Comparison of ENCODE assay signal across 8 cellular contexts in genomic region chr20:45971675-45972499, GRCh38. TPM values are rescaled to one million over a fixed set of nuclear protein-coding genes. Genes with fewer than 3 reads are reported as not detected.
A peak's percentile ranks its signal among the peaks of the same experiment; 100 is the strongest.
DNase-seq lines count a peak whose midpoint lies in the region; ATAC-seq and TF ChIP-seq lines count a peak whose summit lies in the region.

Gene ZNF335, minus strand, starts transcription at chr20:45972203. Its CDS starts 793 bp downstream, at chr20:45971410.

- DNase-seq in GM13977 (ENCODE audit: low spot score) = peak; percentile 99
- DNase-seq in NCI-H1694 (lab: John Stamatoyannopoulos, UW) = peak; percentile 83
- DNase-seq in amniotic stem cell (lab: John Stamatoyannopoulos, UW) = peak; percentile 82
- peak; percentile 96 for DNase-seq in left cardiac atrium
- DNase-seq in progenitor cell of endocrine pancreas (ENCODE audit: low spot score, unreplicated experiment) = peak; percentile 92
- DNase-seq in ureter (ENCODE audit: low spot score) = peak; percentile 95

- H3K27ac Mint-ChIP-seq in T-helper 1 cell treated with Interleukin-12 subunit alpha and Interleukin-12 subunit beta and Interleukin-4 antibody, amounts not matched to agents 30 μg/mL and 1 μg/mL, for 36 hours = peak within 1 kb of the TSS; percentile 100
- H3K27ac Mint-ChIP-seq in progenitor cell of endocrine pancreas = peak within 1 kb of the TSS; percentile 100

- H3K4me1 Mint-ChIP-seq in T-helper 1 cell treated with Interleukin-12 subunit alpha and Interleukin-12 subunit beta and Interleukin-4 antibody, amounts not matched to agents 30 μg/mL and 1 μg/mL, for 36 hours (ENCODE audit: low read depth) = peaks cover 18% of the 10 kb centered on the region
- H3K4me1 Mint-ChIP-seq in progenitor cell of endocrine pancreas (ENCODE audit: low read depth) = peaks cover 9% of the 10 kb centered on the region

- peak within 1 kb of the TSS; percentile 89 for H3K4me3 Mint-ChIP-seq in T-helper 1 cell treated with Interleukin-12 subunit alpha and Interleukin-12 subunit beta and Interleukin-4 antibody, amounts not matched to agents 30 μg/mL and 1 μg/mL, for 36 hours
- H3K4me3 Mint-ChIP-seq in progenitor cell of endocrine pancreas (ENCODE audit: low read depth) = peak within 1 kb of the TSS; percentile 92

- H3K36me3 Mint-ChIP-seq in T-helper 1 cell treated with Interleukin-12 subunit alpha and Interleukin-12 subunit beta and Interleukin-4 antibody, amounts not matched to agents 30 μg/mL and 1 μg/mL, for 36 hours (ENCODE audit: low read depth) = peaks cover 19% of the 10 kb centered on the region
- H3K36me3 Mint-ChIP-seq in progenitor cell of endocrine pancreas (ENCODE audit: insufficient read depth) = peaks cover 2% of the 10 kb centered on the region

- TF ChIP-seq CTCF in GM13977 (IDR thresholded peaks at IDR 0.05; ENCODE audit: extremely low read depth, insufficient read depth, missing control alignments) = no peak
- peak; percentile 17 for TF ChIP-seq CTCF in progenitor cell of endocrine pancreas (IDR thresholded peaks at IDR 0.05; ENCODE audit: unreplicated experiment)

- ATAC-seq in HG02884 (IDR thresholded peaks at IDR 0.05; ENCODE audit: unreplicated experiment) (peak; percentile 66), left cardiac atrium (peak; percentile 95 to 96)

- peaks cover 13% of the 10 kb centered on the region for H3K27me3 Mint-ChIP-seq in T-helper 1 cell treated with Interleukin-12 subunit alpha and Interleukin-12 subunit beta and Interleukin-4 antibody, amounts not matched to agents 30 μg/mL and 1 μg/mL, for 36 hours (ENCODE audit: low read depth)
- H3K27me3 Mint-ChIP-seq in progenitor cell of endocrine pancreas = peaks cover 4% of the 10 kb centered on the region

- no peaks in the 10 kb centered on the region for H3K9me3 Mint-ChIP-seq in T-helper 1 cell treated with Interleukin-12 subunit alpha and Interleukin-12 subunit beta and Interleukin-4 antibody, amounts not matched to agents 30 μg/mL and 1 μg/mL, for 36 hours
- no peaks in the 10 kb centered on the region for H3K9me3 Mint-ChIP-seq in progenitor cell of endocrine pancreas (ENCODE audit: low read depth)

- intact Hi-C loops in left cardiac atrium (cut with DNase I) = no loop called here

- in situ Hi-C loops in GM13977 (cut with MboI; ENCODE audit: low pct_unique_long_range_greater_than_20kb, low sequenced_read_pairs, unreplicated experiment) = no loop called here

RNA-seq across cellular contexts. Expression of gene ZNF335, which starts in this region (rescaled TPM):
- total RNA-seq in left cardiac atrium (1 to 10 TPM; 9.1 to 9.8 TPM), progenitor cell of endocrine pancreas (27.4 and 28.5 TPM in 2 replicates), ureter (23.9 TPM)

Comparison
In these comparisons a context has a peak if more than half of its experiments do, and no peak if none do; other contexts are left out.
1. Peak in every context shown above with its lines: DNase-seq and ATAC-seq.